Comparison of ENCODE assay signal across 12 cellular contexts in genomic region chr10:100167521-100168312, GRCh38. TPM values are rescaled to one million over a fixed set of nuclear protein-coding genes. Genes with fewer than 3 reads are reported as not detected.
DNase-seq lines count a peak whose midpoint lies in the region; ATAC-seq and TF ChIP-seq lines count a peak whose summit lies in the region.
"Had no signal": no experiment of that assay in that cellular context is flagged by ENCODE, and none has a peak within 500 bp of the region (broad histone marks: within the 10 kb centered on the region; RNA-seq: fewer than 3 reads in every experiment).

No MANE protein-coding gene starts in this region.

- peak overlapping the region; percentile 80 for H3K27ac Mint-ChIP-seq in stimulated activated naive CD8-positive, alpha-beta T cell treated with anti-CD3 and anti-CD28 coated beads, Interleukin-15, Interleukin-2, amounts not matched to agents 100 ng/mL and 50 ng/mL, for 24 hours
- no peak overlapping the region for H3K27ac Mint-ChIP-seq in nephron progenitor cell
- H3K27ac Mint-ChIP-seq: stimulated activated memory B cell treated with anti-CD40 and anti-IgM and Interleukin-4, amounts not matched to agents 10 μg/mL and 1 μg/mL and 100 μg/mL, for 72 hours had no signal

- no peaks in the 10 kb centered on the region for H3K27me3 ChIP-seq in adrenal gland
- no peaks in the 10 kb centered on the region for H3K27me3 ChIP-seq in mucosa of rectum (ENCODE audit: control insufficient read depth in 2 of 2, insufficient read depth in 2 of 2, low read length in 2 of 2)

- H3K9me3 ChIP-seq in adrenal gland (replicated peaks in 1 of 3) (peaks cover 0 to 4% (median 0%) of the 10 kb centered on the region in 3 donors), mucosa of rectum (ENCODE audit: control insufficient read depth in 2 of 2, low read length in 2 of 2) (no peaks in the 10 kb centered on the region)

- H3K9me3 Mint-ChIP-seq in stimulated activated naive CD8-positive, alpha-beta T cell treated with anti-CD3 and anti-CD28 coated beads, Interleukin-15, Interleukin-2, amounts not matched to agents 100 ng/mL and 50 ng/mL, for 24 hours: peaks cover 6% of the 10 kb centered on the region
- peaks cover 6% of the 10 kb centered on the region for H3K9me3 Mint-ChIP-seq in nephron progenitor cell
- H3K9me3 Mint-ChIP-seq: stimulated activated memory B cell treated with anti-CD40 and anti-IgM and Interleukin-4, amounts not matched to agents 10 μg/mL and 1 μg/mL and 100 μg/mL, for 72 hours had no signal

- peak overlapping the region; percentile 39 for H3K4me3 Mint-ChIP-seq in stimulated activated naive CD8-positive, alpha-beta T cell treated with anti-CD3 and anti-CD28 coated beads, Interleukin-15, Interleukin-2, amounts not matched to agents 100 ng/mL and 50 ng/mL, for 24 hours
- H3K4me3 Mint-ChIP-seq in nephron progenitor cell: no peak overlapping the region
- H3K4me3 Mint-ChIP-seq: stimulated activated memory B cell treated with anti-CD40 and anti-IgM and Interleukin-4, amounts not matched to agents 10 μg/mL and 1 μg/mL and 100 μg/mL, for 72 hours had no signal

- H3K9ac ChIP-seq in mucosa of rectum (ENCODE audit: low read depth in 1 of 2, low read length in 2 of 2): peak overlapping the region; percentile 26 to 37

- H3K4me1 Mint-ChIP-seq in stimulated activated naive CD8-positive, alpha-beta T cell treated with anti-CD3 and anti-CD28 coated beads, Interleukin-15, Interleukin-2, amounts not matched to agents 100 ng/mL and 50 ng/mL, for 24 hours (ENCODE audit: low read depth): peaks cover 42% of the 10 kb centered on the region
- H3K4me1 Mint-ChIP-seq in nephron progenitor cell: no peaks in the 10 kb centered on the region

- intact Hi-C loops in adrenal gland (cut with DNase I): no loop called here

- H3K27ac ChIP-seq in adrenal gland (peak overlapping the region in 3 of 5 donors; percentile 10 to 24 (median 24)), mucosa of rectum (ENCODE audit: low read depth in 2 of 2, low read length in 2 of 2) (peak overlapping the region; percentile 45 to 72)

- no peak for TF ChIP-seq POLR2A in adrenal gland (IDR thresholded peaks at IDR 0.05)

- H3K4me3 ChIP-seq in adrenal gland (peak overlapping the region in 1 of 4 donors; percentile 20), mucosa of rectum (ENCODE audit: low read length in 2 of 2) (peak overlapping the region; percentile 24 to 26)

- no peak for DNase-seq in stimulated activated naive CD8-positive, alpha-beta T cell treated with anti-CD3 and anti-CD28 coated beads, Interleukin-15, Interleukin-2, amounts not matched to agents 100 U/mL and 50 U/mL, for 24 hours
- DNase-seq in adrenal gland: no peak
- no peak for DNase-seq in RPMI8226
- no peak for DNase-seq in nephron progenitor cell
- DNase-seq: C1 segment of cervical spinal cord, foreskin fibroblast, NCI-H1694 treated with DMSO at 0.1 percent for 48 hours had no signal

- H3K36me3 Mint-ChIP-seq in stimulated activated naive CD8-positive, alpha-beta T cell treated with anti-CD3 and anti-CD28 coated beads, Interleukin-15, Interleukin-2, amounts not matched to agents 100 ng/mL and 50 ng/mL, for 24 hours (ENCODE audit: low read depth): peaks cover 69% of the 10 kb centered on the region
- peaks cover 42% of the 10 kb centered on the region for H3K36me3 Mint-ChIP-seq in nephron progenitor cell (ENCODE audit: low read depth)

- H3K36me3 ChIP-seq in adrenal gland (replicated peaks in 1 of 2) (no peaks in the 10 kb centered on the region), mucosa of rectum (ENCODE audit: control insufficient read depth in 2 of 2, insufficient read depth in 2 of 2, low read length in 2 of 2) (peaks cover 20% of the 10 kb centered on the region in 2 donors)

- H3K27me3 Mint-ChIP-seq in stimulated activated naive CD8-positive, alpha-beta T cell treated with anti-CD3 and anti-CD28 coated beads, Interleukin-15, Interleukin-2, amounts not matched to agents 100 ng/mL and 50 ng/mL, for 24 hours: no peaks in the 10 kb centered on the region
- no peaks in the 10 kb centered on the region for H3K27me3 Mint-ChIP-seq in nephron progenitor cell (ENCODE audit: low read depth, poor library complexity)
- H3K27me3 Mint-ChIP-seq: stimulated activated memory B cell treated with anti-CD40 and anti-IgM and Interleukin-4, amounts not matched to agents 10 μg/mL and 1 μg/mL and 100 μg/mL, for 72 hours had no signal

- WGBS in adrenal gland, 4 donors: 52 to 61% (median 56%) methylated on average over 7 of the region's 7 CpGs

- TF ChIP-seq CTCF in adrenal gland (IDR thresholded peaks at IDR 0.05) (no peak), nephron progenitor cell (IDR thresholded peaks at IDR 0.05) (no peak)

- no peak for ATAC-seq in stimulated activated naive CD8-positive, alpha-beta T cell treated with anti-CD3 and anti-CD28 coated beads, Interleukin-15, Interleukin-2, amounts not matched to agents 100 U/mL and 50 U/mL, for 24 hours
- ATAC-seq in GM19395 (IDR thresholded peaks at IDR 0.05; ENCODE audit: unreplicated experiment) (no peak), GM18519 (IDR thresholded peaks at IDR 0.05; ENCODE audit: low FRiP score, unreplicated experiment) (no peak)
- ATAC-seq: stimulated activated memory B cell treated with anti-CD40 and anti-IgM and Interleukin-4, amounts not matched to agents 10 μg/mL and 1 μg/mL and 100 μg/mL, for 72 hours had no signal

- H3K4me1 ChIP-seq in adrenal gland (replicated peaks in 1 of 2): peaks cover 0 to 6% of the 10 kb centered on the region in 2 donors
- H3K4me1 ChIP-seq in mucosa of rectum (ENCODE audit: control insufficient read depth in 2 of 2, insufficient read depth in 2 of 2, low read length in 2 of 2): peaks cover 0 to 20% of the 10 kb centered on the region in 2 donors

RNA-seq across cellular contexts. Expression of gene ERLIN1, which starts 18.1 kb away (rescaled TPM):
- 10 to 100 TPM; 10.6 to 23.8 (median 19.2) TPM for total RNA-seq in adrenal gland
- polyA plus RNA-seq in adrenal gland: 10 to 100 TPM in 1 of 3 donors, 1 to 10 TPM in 2; 3.6 to 32.8 (median 5.3) TPM
